In the genomic region with DNA sequence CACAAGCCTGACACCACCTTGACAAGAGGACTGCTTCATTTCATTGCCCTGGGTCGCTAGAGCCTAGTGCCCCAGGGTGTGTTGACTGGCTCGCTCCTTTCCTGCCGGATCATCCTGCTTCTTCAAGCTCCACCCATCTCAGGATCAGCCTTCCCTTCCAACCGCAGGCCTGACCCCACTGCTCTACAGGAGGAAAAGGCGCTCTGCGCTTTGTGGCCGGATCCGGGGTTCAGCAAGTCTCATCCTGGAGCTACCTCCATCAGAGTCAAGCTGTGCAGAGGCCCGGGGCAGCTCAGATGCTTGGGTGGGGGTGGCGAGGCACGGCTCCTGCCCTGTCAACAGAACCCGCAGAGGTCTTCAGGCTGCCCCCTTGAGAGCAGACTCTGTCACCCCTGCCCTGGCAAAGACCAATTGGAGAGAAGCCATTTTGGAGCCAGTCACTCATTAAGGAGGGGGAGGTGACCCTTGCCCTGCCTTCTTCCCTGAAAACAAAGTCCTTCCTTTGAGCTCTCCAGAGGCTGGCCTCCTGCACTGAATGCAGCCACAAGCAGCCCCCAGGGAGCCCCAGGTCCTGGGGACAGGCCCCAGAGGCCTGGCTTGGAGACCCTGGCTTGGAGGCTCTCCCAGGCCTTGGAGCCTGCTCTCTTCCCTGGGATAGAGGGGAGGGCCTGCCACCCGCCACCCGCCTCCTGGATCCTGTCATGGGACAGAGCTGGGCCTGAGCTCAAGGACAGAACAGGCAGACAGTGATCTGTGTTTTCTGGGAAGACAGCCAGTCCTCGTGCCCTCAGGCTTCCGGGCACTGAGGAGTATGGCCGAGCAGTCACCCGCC, we compare ENCODE assay signal across 8 cellular contexts.
DNase-seq lines count a peak whose midpoint lies in the region; ATAC-seq and TF ChIP-seq lines count a peak whose summit lies in the region.
"Had no signal": no experiment of that assay in that cellular context is flagged by ENCODE, and none has a peak within 500 bp of the region (broad histone marks: within the 10 kb centered on the region; RNA-seq: fewer than 3 reads in every experiment).

No MANE protein-coding gene starts in this region.

- H3K36me3 ChIP-seq in esophagus (ENCODE audit: control insufficient read depth in 2 of 2, insufficient read depth in 2 of 2, low read length in 1 of 2) (no peaks in the 10 kb centered on the region), upper lobe of right lung (no peaks in the 10 kb centered on the region)

- DNase-seq in RPMI7951 (ENCODE audit: low read depth) (peak; percentile 99), middle frontal gyrus (ENCODE audit: extremely low spot score, low spot score) (peak; percentile 80), upper lobe of right lung (peak; percentile 70), DMS53 treated with DMSO at 0.1 percent for 48 hours (lab: John Stamatoyannopoulos, UW; ENCODE audit: unreplicated experiment) (no peak), HFFc6 (no peak), GOT3 (lab: John Stamatoyannopoulos, UW) (no peak)

- H3K4me3 Mint-ChIP-seq in HFFc6 = no peak overlapping the region

- H3K36me3 Mint-ChIP-seq in HFFc6 (ENCODE audit: low read depth) = no peaks in the 10 kb centered on the region

- H3K9me3 ChIP-seq in esophagus (ENCODE audit: control insufficient read depth in 2 of 2, insufficient read depth in 1 of 2, low read depth in 1 of 2, low read length in 1 of 2) = no peaks in the 10 kb centered on the region
- no peaks in the 10 kb centered on the region for H3K9me3 ChIP-seq in upper lobe of right lung

- 47 to 58% methylated on average over 18 of the region's 18 CpGs for WGBS in esophagus, 2 donors

- no peak overlapping the region for H3K27ac Mint-ChIP-seq in HFFc6

- 0 out of 2 replicates have a peak, but pooled peaks cover 3% of the 10 kb centered on the region for H3K9me3 Mint-ChIP-seq in HFFc6

- H3K27ac ChIP-seq in esophagus (ENCODE audit: low read depth in 2 of 2, low read length in 1 of 2) (peak overlapping the region; percentile 66 to 83), upper lobe of right lung (peak overlapping the region; percentile 85)
- H3K27ac ChIP-seq: epithelial cell of prostate had no signal

- H3K4me1 ChIP-seq in esophagus (ENCODE audit: control insufficient read depth in 2 of 2, insufficient read depth in 2 of 2, low read length in 1 of 2) (peaks cover 6 to 23% of the 10 kb centered on the region in 2 donors), upper lobe of right lung (peaks cover 52% of the 10 kb centered on the region)

- peaks cover 10% of the 10 kb centered on the region for H3K4me1 Mint-ChIP-seq in HFFc6 (ENCODE audit: low read depth)

- H3K4me3 ChIP-seq in esophagus (ENCODE audit: low read depth in 1 of 2, low read length in 2 of 2) = no peak overlapping the region
- no peak overlapping the region for H3K4me3 ChIP-seq in upper lobe of right lung

- peak; percentile 80 for ATAC-seq in upper lobe of right lung

- H3K27me3 Mint-ChIP-seq in HFFc6 (ENCODE audit: insufficient read depth) = peaks cover 32% of the 10 kb centered on the region

- intact Hi-C loops in upper lobe of right lung (cut with DNase I) = no loop called here

- H3K27me3 ChIP-seq in esophagus (ENCODE audit: control insufficient read depth in 1 of 2, insufficient read depth in 2 of 2, low read length in 2 of 2) (no peaks in the 10 kb centered on the region), upper lobe of right lung (no peaks in the 10 kb centered on the region)

- TF ChIP-seq CTCF in upper lobe of right lung (IDR thresholded peaks at IDR 0.05) = no peak
- no peak for TF ChIP-seq CTCF in HFFc6 (IDR thresholded peaks at IDR 0.05)

Comparison
In these comparisons a context has a peak if more than half of its experiments do, and no peak if none do; other contexts are left out.
1. DNase-seq: peak in RPMI7951 (single experiment), middle frontal gyrus (single experiment) and upper lobe of right lung (single experiment); none in DMS53 treated with DMSO at 0.1 percent for 48 hours (single experiment), HFFc6 (single experiment) and GOT3 (single experiment).